In genomic region chr1:108701176-108701849, GRCh38 we compare ENCODE assay signal across 33 cellular contexts. TPM values are rescaled to one million over a fixed set of nuclear protein-coding genes. Genes with fewer than 3 reads are reported as not detected.
"Had no signal": no experiment of that assay in that cellular context is flagged by ENCODE, and none has a peak within 500 bp of the region (broad histone marks: within the 10 kb centered on the region; RNA-seq: fewer than 3 reads in every experiment).

No MANE protein-coding gene starts in this region.

- H3K27me3 ChIP-seq: pancreas, sigmoid colon, stomach, thyroid gland, upper lobe of left lung, vagina had no signal

- H3K4me1 Mint-ChIP-seq: endodermal cell had no signal

- H3K27ac Mint-ChIP-seq: activated naive CD8-positive, alpha-beta T cell treated with anti-CD3 and anti-CD28 coated beads, Interleukin-2, amount 10 ng/mL, durations not matched to agents 7 days and 5 days; endodermal cell had no signal

- H3K27ac ChIP-seq: pancreas, prostate gland, sigmoid colon, stomach, thyroid gland, upper lobe of left lung, vagina had no signal

- ATAC-seq: activated T-cell treated with anti-CD3 and anti-CD28 coated beads, Interleukin-2, amount 50 U/mL, for 4 hours; esophagus mucosa; left colon; pancreas; stimulated activated effector memory CD8-positive, alpha-beta T cell treated with anti-CD3 and anti-CD28 coated beads, Interleukin-12 subunit alpha, Interleukin-12 subunit beta, amount 100 ng/mL, for 72 hours had no signal

- H3K9me3 ChIP-seq: pancreas, prostate gland, sigmoid colon, stomach, thyroid gland, upper lobe of left lung, vagina had no signal

- DNase-seq: activated CD4-positive, alpha-beta T cell treated with anti-CD3 and anti-CD28 coated beads for 4 hours; activated CD4-positive, CD25-positive, alpha-beta regulatory T cell; activated CD8-positive, alpha-beta memory T cell treated with anti-CD3 and anti-CD28 coated beads, Interleukin-2, amount 50 U/mL, for 4 hours; activated naive CD4-positive, alpha-beta T cell; activated naive CD8-positive, alpha-beta T cell treated with anti-CD3 and anti-CD28 coated beads, Interleukin-2, amount 10 ng/mL, durations not matched to agents 7 days and 5 days; activated T-cell treated with anti-CD3 and anti-CD28 coated beads, Interleukin-2, amount 50 U/mL, for 4 hours; amygdala; caudate nucleus; endodermal cell; foreskin fibroblast; head of caudate nucleus; hypothalamus; immature natural killer cell; kidney; left colon; mammary epithelial cell; pancreas; retina; sigmoid colon; small intestine; stimulated activated CD4-positive, alpha-beta T cell treated with anti-CD3 and anti-CD28 coated beads, Interleukin-4, amount 100 ng/mL, for 24 hours; stomach; thyroid gland; upper lobe of left lung had no signal

- H3K4me1 ChIP-seq: thyroid gland had no signal

- H3K27me3 Mint-ChIP-seq: activated naive CD8-positive, alpha-beta T cell treated with anti-CD3 and anti-CD28 coated beads, Interleukin-2, amount 10 ng/mL, durations not matched to agents 7 days and 5 days had no signal

- H3K4me3 Mint-ChIP-seq: activated naive CD8-positive, alpha-beta T cell treated with anti-CD3 and anti-CD28 coated beads, Interleukin-2, amount 10 ng/mL, durations not matched to agents 7 days and 5 days; activated T-cell treated with anti-CD3 and anti-CD28 coated beads, Interleukin-2, amount 50 U/mL, for 4 hours; endodermal cell; immature natural killer cell; stimulated activated effector memory CD8-positive, alpha-beta T cell treated with anti-CD3 and anti-CD28 coated beads, Interleukin-12 subunit alpha, Interleukin-12 subunit beta, amount 100 ng/mL, for 72 hours; T-helper 2 cell treated with Interferon-gamma antibody and Interleukin-4, amounts not matched to agents 5 μg/mL and 100 μg/mL, for 36 hours had no signal

- H3K9me3 Mint-ChIP-seq: activated naive CD8-positive, alpha-beta T cell treated with anti-CD3 and anti-CD28 coated beads, Interleukin-2, amount 10 ng/mL, durations not matched to agents 7 days and 5 days; activated T-cell treated with anti-CD3 and anti-CD28 coated beads, Interleukin-2, amount 50 U/mL, for 4 hours; endodermal cell; immature natural killer cell; stimulated activated effector memory CD8-positive, alpha-beta T cell treated with anti-CD3 and anti-CD28 coated beads, Interleukin-12 subunit alpha, Interleukin-12 subunit beta, amount 100 ng/mL, for 72 hours; T-helper 2 cell treated with Interferon-gamma antibody and Interleukin-4, amounts not matched to agents 5 μg/mL and 100 μg/mL, for 36 hours had no signal

- H3K4me3 ChIP-seq: pancreas, prostate gland, sigmoid colon, stomach, thyroid gland, upper lobe of left lung, vagina had no signal

RNA-seq across cellular contexts. Expression of gene FNDC7, which starts 11.4 kb away (rescaled TPM):
- total RNA-seq: activated CD8-positive, alpha-beta memory T cell treated with anti-CD3 and anti-CD28 coated beads for 36 hours; activated naive CD8-positive, alpha-beta T cell treated with anti-CD3 and anti-CD28 coated beads, Interleukin-2, amount 10 ng/mL, durations not matched to agents 7 days and 5 days; activated T-cell treated with anti-CD3 and anti-CD28 coated beads, Interleukin-2, amount 50 U/mL, for 4 hours; endodermal cell; esophagus mucosa; kidney; left colon; liver; mammary epithelial cell; mucosa of gallbladder; sigmoid colon; stomach; thyroid gland; vagina had no signal
- polyA plus RNA-seq: immature natural killer cell, liver, neural cell, pancreas, sigmoid colon, small intestine, stomach had no signal
